In the genomic region with DNA sequence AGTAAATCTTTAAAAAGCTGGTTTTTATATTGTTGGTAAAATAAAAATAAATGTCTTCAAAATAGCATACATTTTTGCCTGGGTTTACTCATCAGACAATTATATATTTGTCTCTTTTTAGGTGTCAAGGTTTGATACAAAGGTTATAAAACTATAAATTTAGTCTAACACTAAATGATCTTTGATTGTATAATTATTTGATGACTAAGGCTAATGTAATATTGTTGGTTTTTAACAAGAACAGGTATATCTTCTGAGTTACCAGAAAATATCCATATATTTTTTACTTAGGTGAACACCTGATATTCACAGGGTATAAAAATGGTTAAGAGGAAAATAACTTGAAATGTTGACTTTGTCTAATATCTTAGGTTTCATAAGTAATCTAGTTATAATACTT, we compare ENCODE assay signal across 6 cellular contexts.
"Had no signal": no experiment of that assay in that cellular context is flagged by ENCODE, and none has a peak within 500 bp of the region (broad histone marks: within the 10 kb centered on the region; RNA-seq: fewer than 3 reads in every experiment).

No MANE protein-coding gene starts in this region.

- H2AFZ ChIP-seq: GM23338 had no signal

- DNase-seq: H9, HCEC 1CT, KG1 had no signal

- ATAC-seq: GM23338 had no signal

- H3K4me3 ChIP-seq: GM23338 had no signal

- H3K4me2 ChIP-seq: GM23338 had no signal

- FAIRE-seq: H1, H54 had no signal
